8 cellular contexts compared by ENCODE assay signal in genomic region chr1:19179597-19180271, GRCh38. TPM values are rescaled to one million over a fixed set of nuclear protein-coding genes. Genes with fewer than 3 reads are reported as not detected.
DNase-seq lines count a peak whose midpoint lies in the region; ATAC-seq and TF ChIP-seq lines count a peak whose summit lies in the region.

No MANE protein-coding gene starts in this region.

- TF ChIP-seq CTCF in KMS-11 (conservative IDR thresholded peaks at IDR 0.05; ENCODE audit: low read depth, low read length) (0 out of 2 replicates have a peak, but pooled peaks have one; percentile 21), RWPE1 (conservative IDR thresholded peaks at IDR 0.05; ENCODE audit: low read depth) (no peak)

- peaks cover 41% of the 10 kb centered on the region for H3K4me1 Mint-ChIP-seq in activated T-cell treated with anti-CD3 and anti-CD28 coated beads, Interleukin-2, amount 50 U/mL, for 72 hours (ENCODE audit: low read depth)
- H3K4me1 Mint-ChIP-seq in immature natural killer cell, result peaks cover 26 to 29% of the 10 kb centered on the region in 2 donors

- H3K27ac ChIP-seq in KMS-11, result no peak overlapping the region
- no peak overlapping the region for H3K27ac ChIP-seq in RWPE1

- H3K27me3 Mint-ChIP-seq in activated T-cell treated with anti-CD3 and anti-CD28 coated beads, Interleukin-2, amount 50 U/mL, for 72 hours (ENCODE audit: low read depth), result no peaks in the 10 kb centered on the region
- H3K27me3 Mint-ChIP-seq in immature natural killer cell (ENCODE audit: low read depth in 3 of 3), result peaks cover 0 to 1% (median 0%) of the 10 kb centered on the region in 3 donors

- peaks cover 10% of the 10 kb centered on the region; the same call in 1 of the 2 replicates for H3K36me3 ChIP-seq in KMS-11 (ENCODE audit: insufficient read depth)

- no peak overlapping the region for H2AFZ ChIP-seq in KMS-11 (ENCODE audit: low read depth)

- H3K36me3 Mint-ChIP-seq in activated T-cell treated with anti-CD3 and anti-CD28 coated beads, Interleukin-2, amount 50 U/mL, for 72 hours (ENCODE audit: insufficient read depth in 2 of 2), result peaks cover 23 to 59% of the 10 kb centered on the region in 2 donors
- peaks cover 27 to 58% (median 33%) of the 10 kb centered on the region in 3 donors for H3K36me3 Mint-ChIP-seq in immature natural killer cell

- peak overlapping the region; percentile 67 for H3K27ac Mint-ChIP-seq in activated T-cell treated with anti-CD3 and anti-CD28 coated beads, Interleukin-2, amount 50 U/mL, for 72 hours
- H3K27ac Mint-ChIP-seq in immature natural killer cell, result peak overlapping the region; percentile 61 to 93 (median 88)

- no peak overlapping the region for H3K4me2 ChIP-seq in KMS-11

- no peaks in the 10 kb centered on the region for H4K20me1 ChIP-seq in KMS-11 (ENCODE audit: insufficient read depth)

- no peak overlapping the region for H3K9ac ChIP-seq in KMS-11

- no peaks in the 10 kb centered on the region for H3K79me2 ChIP-seq in KMS-11 (ENCODE audit: insufficient read depth, low read depth)

- no peaks in the 10 kb centered on the region for H3K27me3 ChIP-seq in KMS-11 (ENCODE audit: insufficient read depth, low read depth)

- peak; percentile 27 for DNase-seq in DMS114 treated with DMSO at 0.1 percent for 48 hours (lab: John Stamatoyannopoulos, UW; ENCODE audit: unreplicated experiment)
- DNase-seq in activated T-cell treated with anti-CD3 and anti-CD28 coated beads, Interleukin-2, amount 50 U/mL, for 72 hours, result peak in 1 of 2 donors; percentile 15
- DNase-seq in immature natural killer cell, result peak; percentile 20 to 43 (median 37)
- no peak for DNase-seq in NCI-H2081 (lab: John Stamatoyannopoulos, UW)
- DNase-seq in germinal center (ENCODE audit: low spot score), result no peak
- no peak for DNase-seq in RWPE1 (ENCODE audit: low spot score)

- CTCF ChIA-PET in RWPE1 (lab: Yijun Ruan, JAX), result interaction anchor here (0.5 to 0.6 kb wide), 2 partner anchors 9 to 127 kb away, joined by 3 read pairs; no protein-coding TSS in a partner anchor

- POLR2A ChIA-PET in RWPE1 (lab: Yijun Ruan, JAX; ENCODE audit: low non-redundant PET), result no interaction called here

- peak; percentile 51 to 73 for ATAC-seq in activated T-cell treated with anti-CD3 and anti-CD28 coated beads, Interleukin-2, amount 50 U/mL, for 72 hours (replicated peaks in 1 of 2)
- no peak for ATAC-seq in GM18517 (IDR thresholded peaks at IDR 0.05; ENCODE audit: unreplicated experiment)

- no peak overlapping the region for H3K4me3 Mint-ChIP-seq in activated T-cell treated with anti-CD3 and anti-CD28 coated beads, Interleukin-2, amount 50 U/mL, for 72 hours
- H3K4me3 Mint-ChIP-seq in immature natural killer cell, result peak overlapping the region; percentile 43 to 70 (median 46)

- H3K9me3 Mint-ChIP-seq in activated T-cell treated with anti-CD3 and anti-CD28 coated beads, Interleukin-2, amount 50 U/mL, for 72 hours, result no peaks in the 10 kb centered on the region
- H3K9me3 Mint-ChIP-seq in immature natural killer cell, result no peaks in the 10 kb centered on the region

- no peak overlapping the region for H3K4me3 ChIP-seq in KMS-11 (IDR thresholded peaks at IDR 0.05; ENCODE audit: insufficient read depth, low read depth, low read length)

- no peaks in the 10 kb centered on the region for H3K4me1 ChIP-seq in KMS-11 (ENCODE audit: low read depth, poor library complexity, severe bottlenecking)

RNA-seq across cellular contexts. Expression of gene UBR4, which starts 30.3 kb away (rescaled TPM):
- 100 to 1,000 TPM; 208 to 215 TPM for total RNA-seq in activated T-cell treated with anti-CD3 and anti-CD28 coated beads, Interleukin-2, amount 50 U/mL, for 72 hours
- polyA plus RNA-seq in immature natural killer cell, result 10 to 100 TPM in 1 of 3 donors, 1 to 10 TPM in 2; 1.5 to 23.7 (median 8.0) TPM

Comparison
In these comparisons a context has a peak if more than half of its experiments do, and no peak if none do; other contexts are left out.
1. DNase-seq: peak in DMS114 treated with DMSO at 0.1 percent for 48 hours (single experiment) and immature natural killer cell (3 of 3); none in NCI-H2081 (0 of 2), germinal center (single experiment) and RWPE1 (single experiment).
2. H3K4me3 Mint-ChIP-seq: peak in immature natural killer cell (5 of 5); none in activated T-cell treated with anti-CD3 and anti-CD28 coated beads, Interleukin-2, amount 50 U/mL, for 72 hours (0 of 2).